Comparison of ENCODE assay signal across 8 cellular contexts in the genomic region with DNA sequence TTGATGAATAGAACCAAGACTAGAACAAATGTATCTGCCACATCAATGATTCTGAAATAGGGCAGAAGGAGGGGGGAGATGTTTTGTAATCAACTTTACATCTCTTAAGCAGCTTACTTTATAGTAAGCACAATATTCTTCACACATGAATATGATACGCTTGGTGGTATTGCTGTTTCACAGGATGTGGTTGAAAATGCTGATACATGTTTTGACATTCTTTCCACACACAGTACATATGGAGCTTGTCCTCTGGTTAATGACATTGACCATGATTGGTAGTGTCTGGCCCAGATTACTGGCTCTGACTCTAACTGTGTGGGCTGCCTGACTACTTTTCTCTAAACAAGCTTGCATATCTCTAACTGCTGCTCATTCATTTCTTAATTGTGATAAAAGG.
DNase-seq lines count a peak whose midpoint lies in the region; ATAC-seq and TF ChIP-seq lines count a peak whose summit lies in the region.

No MANE protein-coding gene starts in this region.

- TF ChIP-seq CTCF in ascending aorta (IDR thresholded peaks at IDR 0.05) (no peak), natural killer cell (IDR thresholded peaks at IDR 0.05) (no peak)

- no peak overlapping the region for H3K4me3 ChIP-seq in ascending aorta
- no peak overlapping the region for H3K4me3 ChIP-seq in MG63

- peak overlapping the region; percentile 88 to 94 for H3K27ac Mint-ChIP-seq in natural killer cell

- no peaks in the 10 kb centered on the region for H3K36me3 Mint-ChIP-seq in natural killer cell

- peak overlapping the region; percentile 85 to 86 for H3K27ac ChIP-seq in ascending aorta

- no peaks in the 10 kb centered on the region for H3K9me3 Mint-ChIP-seq in natural killer cell

- no peaks in the 10 kb centered on the region for H3K27me3 ChIP-seq in ascending aorta
- no peaks in the 10 kb centered on the region for H3K27me3 ChIP-seq in MG63

- peaks cover 3 to 37% of the 10 kb centered on the region in 2 donors for H3K4me1 ChIP-seq in ascending aorta

- intact Hi-C loops in Right ventricle myocardium inferior (cut with DNase I) = loop anchor here (2.0 kb wide), 1 partner anchor 17 kb away; no protein-coding TSS in a partner anchor
- intact Hi-C loops in cardiac septum (cut with DNase I) = no loop called here
- intact Hi-C loops in ascending aorta (cut with DNase I) = no loop called here
- intact Hi-C loops in natural killer cell (cut with micrococcal nuclease) = loop anchor here (1.0 to 2.0 kb wide), 5 partner anchors 20 to 81 kb away; no protein-coding TSS in a partner anchor
- intact Hi-C loops in posterior vena cava (cut with DNase I) = loop anchor here in 1 of 2 donors (2.0 kb wide), 1 partner anchor 15 kb away; no protein-coding TSS in a partner anchor

- H3K27me3 Mint-ChIP-seq in natural killer cell (ENCODE audit: low read depth in 2 of 2) = no peaks in the 10 kb centered on the region

- ATAC-seq in Right ventricle myocardium inferior = peak; percentile 37
- ATAC-seq in HG03354 (IDR thresholded peaks at IDR 0.05; ENCODE audit: poor library complexity, severe bottlenecking, unreplicated experiment) = peak; percentile 90
- peak; percentile 81 to 95 (median 89) for ATAC-seq in natural killer cell

- no peaks in the 10 kb centered on the region for H3K36me3 ChIP-seq in ascending aorta
- no peaks in the 10 kb centered on the region for H3K36me3 ChIP-seq in MG63

- peak overlapping the region; percentile 71 for H3K4me3 Mint-ChIP-seq in natural killer cell

- H3K9me3 ChIP-seq in ascending aorta (no peaks in the 10 kb centered on the region), MG63 (no peaks in the 10 kb centered on the region)

- H3K4me1 Mint-ChIP-seq in natural killer cell = peaks cover 74 to 78% of the 10 kb centered on the region in 2 donors

- DNase-seq in Right ventricle myocardium inferior (ENCODE audit: missing footprints) (no peak), cardiac septum (ENCODE audit: low spot score) (no peak), ascending aorta (ENCODE audit: low spot score in 2 of 2) (no peak), natural killer cell (no peak), posterior vena cava (ENCODE audit: low spot score) (no peak), MG63 (no peak), NCI-H1417 (lab: John Stamatoyannopoulos, UW) (no peak)

Comparison
In these comparisons a context has a peak if more than half of its experiments do, and no peak if none do; other contexts are left out.
1. intact Hi-C loops: an anchor here in Right ventricle myocardium inferior (2.0 kb wide) and natural killer cell (1.0 to 2.0 kb wide); none called in cardiac septum and ascending aorta.
2. ATAC-seq: peak in every context shown above with its lines; median percentile 90 in HG03354; 89 in natural killer cell; 37 in Right ventricle myocardium inferior.